In genomic region chrX:78125148-78125547, GRCh38 we compare ENCODE assay signal across 25 cellular contexts. TPM values are rescaled to one million over a fixed set of nuclear protein-coding genes. Genes with fewer than 3 reads are reported as not detected.
DNase-seq lines count a peak whose midpoint lies in the region; ATAC-seq and TF ChIP-seq lines count a peak whose summit lies in the region.
"Had no signal": no experiment of that assay in that cellular context is flagged by ENCODE, and none has a peak within 500 bp of the region (broad histone marks: within the 10 kb centered on the region; RNA-seq: fewer than 3 reads in every experiment).

No MANE protein-coding gene starts in this region.

- POLR2A ChIA-PET in activated CD4-positive, alpha-beta T cell treated with anti-CD3 and anti-CD28 coated beads for 36 hours (lab: Charles Lee), result no interaction called here

- no peak for ATAC-seq in activated CD4-positive, alpha-beta T cell treated with anti-CD3 and anti-CD28 coated beads for 36 hours
- ATAC-seq in SK-N-SH treated with all-trans-retinoic acid at 6 μM for 48 hours, result no peak
- ATAC-seq: HCT116 had no signal

- CTCF ChIA-PET in activated CD4-positive, alpha-beta T cell treated with anti-CD3 and anti-CD28 coated beads for 36 hours (lab: Charles Lee), result interaction anchor here (0.6 to 0.9 kb wide), 3 partner anchors 11 to 756 kb away, joined by 3 to 4 read pairs (median 3); no protein-coding TSS in a partner anchor

- no peaks in the 10 kb centered on the region for H3K9me3 Mint-ChIP-seq in activated CD4-positive, alpha-beta T cell treated with anti-CD3 and anti-CD28 coated beads for 36 hours (ENCODE audit: low read depth)
- H3K9me3 Mint-ChIP-seq in activated naive CD4-positive, alpha-beta T cell treated with anti-CD3 and anti-CD28 coated beads, Interleukin-2, amount 50 U/mL, for 24 hours, result no peaks in the 10 kb centered on the region
- no peaks in the 10 kb centered on the region for H3K9me3 Mint-ChIP-seq in dendritic cell treated with granulocyte-macrophage colony-stimulating factor and Interleukin-4, amounts not matched to agents 40 ng/mL and 50 ng/mL, for 4 days
- H3K9me3 Mint-ChIP-seq: CD8-positive, alpha-beta memory T cell had no signal

- H3K27ac Mint-ChIP-seq in activated CD4-positive, alpha-beta T cell treated with anti-CD3 and anti-CD28 coated beads for 36 hours, result peak overlapping the region; percentile 47
- H3K27ac Mint-ChIP-seq in activated naive CD4-positive, alpha-beta T cell treated with anti-CD3 and anti-CD28 coated beads, Interleukin-2, amount 50 U/mL, for 24 hours, result peak overlapping the region; percentile 35
- peak overlapping the region; percentile 22 for H3K27ac Mint-ChIP-seq in dendritic cell treated with granulocyte-macrophage colony-stimulating factor and Interleukin-4, amounts not matched to agents 40 ng/mL and 50 ng/mL, for 4 days

- H3K4me3 Mint-ChIP-seq in activated CD4-positive, alpha-beta T cell treated with anti-CD3 and anti-CD28 coated beads for 36 hours, result no peak overlapping the region
- H3K4me3 Mint-ChIP-seq in activated naive CD4-positive, alpha-beta T cell treated with anti-CD3 and anti-CD28 coated beads, Interleukin-2, amount 50 U/mL, for 24 hours, result no peak overlapping the region
- H3K4me3 Mint-ChIP-seq in dendritic cell treated with granulocyte-macrophage colony-stimulating factor and Interleukin-4, amounts not matched to agents 40 ng/mL and 50 ng/mL, for 4 days, result no peak overlapping the region

- H3K36me3 Mint-ChIP-seq in activated CD4-positive, alpha-beta T cell treated with anti-CD3 and anti-CD28 coated beads for 36 hours (ENCODE audit: low read depth), result peaks cover 69% of the 10 kb centered on the region
- peaks cover 10% of the 10 kb centered on the region for H3K36me3 Mint-ChIP-seq in activated naive CD4-positive, alpha-beta T cell treated with anti-CD3 and anti-CD28 coated beads, Interleukin-2, amount 50 U/mL, for 24 hours
- H3K36me3 Mint-ChIP-seq in dendritic cell treated with granulocyte-macrophage colony-stimulating factor and Interleukin-4, amounts not matched to agents 40 ng/mL and 50 ng/mL, for 4 days (ENCODE audit: low read depth), result peaks cover 87% of the 10 kb centered on the region

- no peak for DNase-seq in activated CD4-positive, alpha-beta T cell treated with anti-CD3 and anti-CD28 coated beads for 36 hours
- no peak for DNase-seq in activated CD4-positive, alpha-beta T cell treated with anti-CD3 and anti-CD28 coated beads, Interleukin-2, amount 50 U/mL, for 48 hours
- DNase-seq in activated naive CD4-positive, alpha-beta T cell treated with anti-CD3 and anti-CD28 coated beads, Interleukin-2, amount 50 U/mL, for 16 hours, result no peak
- DNase-seq in DMS53 (lab: John Stamatoyannopoulos, UW) (no peak), NCI-H1694 (lab: John Stamatoyannopoulos, UW) (no peak)
- DNase-seq: 8988T; C1 segment of cervical spinal cord; Calu3; CD8-positive, alpha-beta memory T cell; DMS153; GOT3; KG1; NCI-H1092 treated with DMSO at 0.1 percent for 48 hours; NCI-H146; NCI-H2029 treated with DMSO at 0.1 percent for 48 hours; NCI-H2171; NCI-H345; NCI-H524; NCI-H774; NK-92 treated with Interleukin-12 subunit alpha and Interleukin-12 subunit beta, amount 100 ng/mL, for 24 hours; SHP77 treated with DMSO at 0.1 percent for 48 hours had no signal

- intact Hi-C loops in activated CD4-positive, alpha-beta T cell treated with anti-CD3 and anti-CD28 coated beads for 36 hours (cut with DNase I, micrococcal nuclease), result no loop called here
- intact Hi-C loops in dendritic cell treated with granulocyte-macrophage colony-stimulating factor and Interleukin-4, amounts not matched to agents 40 ng/mL and 50 ng/mL, for 4 days (cut with micrococcal nuclease), result no loop called here

- H3K27me3 Mint-ChIP-seq in activated CD4-positive, alpha-beta T cell treated with anti-CD3 and anti-CD28 coated beads for 36 hours, result no peaks in the 10 kb centered on the region
- no peaks in the 10 kb centered on the region for H3K27me3 Mint-ChIP-seq in activated naive CD4-positive, alpha-beta T cell treated with anti-CD3 and anti-CD28 coated beads, Interleukin-2, amount 50 U/mL, for 24 hours
- H3K27me3 Mint-ChIP-seq in dendritic cell treated with granulocyte-macrophage colony-stimulating factor and Interleukin-4, amounts not matched to agents 40 ng/mL and 50 ng/mL, for 4 days, result no peaks in the 10 kb centered on the region

- H3K4me1 Mint-ChIP-seq in activated CD4-positive, alpha-beta T cell treated with anti-CD3 and anti-CD28 coated beads for 36 hours, result peaks cover 28% of the 10 kb centered on the region
- peaks cover 42% of the 10 kb centered on the region for H3K4me1 Mint-ChIP-seq in activated naive CD4-positive, alpha-beta T cell treated with anti-CD3 and anti-CD28 coated beads, Interleukin-2, amount 50 U/mL, for 24 hours
- no peaks in the 10 kb centered on the region for H3K4me1 Mint-ChIP-seq in dendritic cell treated with granulocyte-macrophage colony-stimulating factor and Interleukin-4, amounts not matched to agents 40 ng/mL and 50 ng/mL, for 4 days (ENCODE audit: low read depth)

TF ChIP-seq in SK-N-SH treated with all-trans-retinoic acid at 6 μM for 48 hours, 23 proteins besides CTCF, POLR2A, EP300 and RAD21:
- no peak for TF ChIP-seq PATZ1 (CRISPR knock-in tag; IDR thresholded peaks at IDR 0.05; ENCODE audit: borderline replicate concordance)
- no peak for TF ChIP-seq CSDC2 (CRISPR knock-in tag; IDR thresholded peaks at IDR 0.05)
- no peak for TF ChIP-seq OSR1 (CRISPR knock-in tag; IDR thresholded peaks at IDR 0.05)
- no peak for TF ChIP-seq GLIS3 (CRISPR knock-in tag; IDR thresholded peaks at IDR 0.05)
- no peak for TF ChIP-seq ARNTL (CRISPR knock-in tag; IDR thresholded peaks at IDR 0.05; ENCODE audit: borderline replicate concordance, low read depth)
- no peak for TF ChIP-seq TOX (CRISPR knock-in tag; IDR thresholded peaks at IDR 0.05; ENCODE audit: borderline replicate concordance)
- TF ChIP-seq CSRNP3 (CRISPR knock-in tag; IDR thresholded peaks at IDR 0.05), result no peak
- no peak for TF ChIP-seq ZFP30 (CRISPR knock-in tag; IDR thresholded peaks at IDR 0.05)
- no peak for TF ChIP-seq BACH2 (CRISPR knock-in tag; IDR thresholded peaks at IDR 0.05; ENCODE audit: borderline replicate concordance)
- no peak for TF ChIP-seq ZNF70 (CRISPR knock-in tag; IDR thresholded peaks at IDR 0.05)
- TF ChIP-seq TSHZ2 (CRISPR knock-in tag; IDR thresholded peaks at IDR 0.05), result no peak
- TF ChIP-seq ESRRG (CRISPR knock-in tag; IDR thresholded peaks at IDR 0.05), result no peak

RNA-seq across cellular contexts. Expression of gene TAF9B, which starts 14.3 kb away (rescaled TPM):
- 10 to 100 TPM; 17.6 to 18.3 TPM for total RNA-seq in activated CD4-positive, alpha-beta T cell treated with anti-CD3 and anti-CD28 coated beads for 36 hours

RNA-seq across cellular contexts. Expression of gene PGK1, which starts 21.1 kb away (rescaled TPM):
- 1,000 to 10,000 TPM; 1,263 to 1,446 TPM for total RNA-seq in activated CD4-positive, alpha-beta T cell treated with anti-CD3 and anti-CD28 coated beads for 36 hours
